ENCODE assay signal across 1 cellular context in genomic region chr18:46398625-46399024, GRCh38.
TF ChIP-seq lines count a peak whose summit lies in the region.

No MANE protein-coding gene starts in this region.

TF ChIP-seq in K562, 482 proteins besides CTCF, POLR2A, EP300 and RAD21 (continued from another document):
- TF ChIP-seq HOMEZ (CRISPR knock-in tag; IDR thresholded peaks at IDR 0.05) = no peak
- TF ChIP-seq NR2C1 (IDR thresholded peaks at IDR 0.05) = no peak
- TF ChIP-seq NR2C1 (tag; IDR thresholded peaks at IDR 0.05) = peak; percentile 71
- no peak for TF ChIP-seq SIRT6 (IDR thresholded peaks at IDR 0.05; ENCODE audit: low read depth, low read length)
- TF ChIP-seq ZNF584 (CRISPR knock-in tag; IDR thresholded peaks at IDR 0.05; ENCODE audit: low read depth) = no peak
- 0 out of 2 replicates have a peak, but pooled peaks have one; percentile 8 for TF ChIP-seq CREM (IDR thresholded peaks at IDR 0.05; ENCODE audit: low read depth)
- TF ChIP-seq PHF20 (IDR thresholded peaks at IDR 0.05; ENCODE audit: partially characterized antibody) = no peak
- TF ChIP-seq TAL1 (IDR thresholded peaks at IDR 0.05) = no peak
- TF ChIP-seq SUPT5H (IDR thresholded peaks at IDR 0.05) = no peak
- no peak for TF ChIP-seq CCAR2 (IDR thresholded peaks at IDR 0.05; ENCODE audit: low read depth, low read length)
- no peak for TF ChIP-seq CSDE1 (IDR thresholded peaks at IDR 0.05)
- no peak for TF ChIP-seq HDAC8 (tag; IDR thresholded peaks at IDR 0.05)
- TF ChIP-seq NR2C2 (CRISPR knock-in tag; IDR thresholded peaks at IDR 0.05) = no peak
- peak; percentile 54; the same call in 1 of the 2 replicates for TF ChIP-seq NR2C2 (tag; IDR thresholded peaks at IDR 0.05)
- TF ChIP-seq ZNF318 (IDR thresholded peaks at IDR 0.05; ENCODE audit: borderline replicate concordance in 1 of 2, low read depth in 1 of 2) = no peak
- TF ChIP-seq MTA3 (IDR thresholded peaks at IDR 0.05; ENCODE audit: borderline replicate concordance) = no peak
- no peak for TF ChIP-seq SREBF2 (CRISPR knock-in tag; IDR thresholded peaks at IDR 0.05)
- 0 out of 2 replicates have a peak, but pooled peaks have one; percentile 47 for TF ChIP-seq CTBP1 (IDR thresholded peaks at IDR 0.05; ENCODE audit: borderline replicate concordance)
- no peak for TF ChIP-seq ZNF586 (CRISPR knock-in tag; conservative IDR thresholded peaks at IDR 0.05)
- no peak for TF ChIP-seq PATZ1 (CRISPR knock-in tag; IDR thresholded peaks at IDR 0.05; ENCODE audit: borderline replicate concordance)
- peak; percentile 26; the same call in 1 of the 2 replicates for TF ChIP-seq L3MBTL2 (IDR thresholded peaks at IDR 0.05)
- TF ChIP-seq XRCC4 (IDR thresholded peaks at IDR 0.05; ENCODE audit: extremely low read depth, insufficient read depth, insufficient read length) = no peak
- no peak for TF ChIP-seq YBX1 (IDR thresholded peaks at IDR 0.05)
- TF ChIP-seq ADNP (tag; IDR thresholded peaks at IDR 0.05) = no peak
- no peak for TF ChIP-seq TRIM25 (IDR thresholded peaks at IDR 0.05; ENCODE audit: borderline replicate concordance)
- TF ChIP-seq EP400 (IDR thresholded peaks at IDR 0.05) = no peak
- no peak for TF ChIP-seq BACH1 (tag; IDR thresholded peaks at IDR 0.05)
- TF ChIP-seq SNRNP70 (optimal IDR thresholded peaks at IDR 0.05; ENCODE audit: low read depth, low read length) = no peak
- no peak for TF ChIP-seq NCOA4 (IDR thresholded peaks at IDR 0.05; ENCODE audit: partially characterized antibody)
- TF ChIP-seq ZBTB40 (IDR thresholded peaks at IDR 0.05) = no peak
- TF ChIP-seq ZBTB40 (CRISPR knock-in tag; IDR thresholded peaks at IDR 0.05) = no peak
- TF ChIP-seq PPARD (CRISPR knock-in tag; IDR thresholded peaks at IDR 0.05) = no peak
- TF ChIP-seq CREBBP (IDR thresholded peaks at IDR 0.05; ENCODE audit: low read depth, low read length) = no peak
